8 cellular contexts compared by ENCODE assay signal in genomic region chr3:25782938-25783660, GRCh38. TPM values are rescaled to one million over a fixed set of nuclear protein-coding genes. Genes with fewer than 3 reads are reported as not detected.
DNase-seq lines count a peak whose midpoint lies in the region; TF ChIP-seq lines count a peak whose summit lies in the region.

A gene with protein sequence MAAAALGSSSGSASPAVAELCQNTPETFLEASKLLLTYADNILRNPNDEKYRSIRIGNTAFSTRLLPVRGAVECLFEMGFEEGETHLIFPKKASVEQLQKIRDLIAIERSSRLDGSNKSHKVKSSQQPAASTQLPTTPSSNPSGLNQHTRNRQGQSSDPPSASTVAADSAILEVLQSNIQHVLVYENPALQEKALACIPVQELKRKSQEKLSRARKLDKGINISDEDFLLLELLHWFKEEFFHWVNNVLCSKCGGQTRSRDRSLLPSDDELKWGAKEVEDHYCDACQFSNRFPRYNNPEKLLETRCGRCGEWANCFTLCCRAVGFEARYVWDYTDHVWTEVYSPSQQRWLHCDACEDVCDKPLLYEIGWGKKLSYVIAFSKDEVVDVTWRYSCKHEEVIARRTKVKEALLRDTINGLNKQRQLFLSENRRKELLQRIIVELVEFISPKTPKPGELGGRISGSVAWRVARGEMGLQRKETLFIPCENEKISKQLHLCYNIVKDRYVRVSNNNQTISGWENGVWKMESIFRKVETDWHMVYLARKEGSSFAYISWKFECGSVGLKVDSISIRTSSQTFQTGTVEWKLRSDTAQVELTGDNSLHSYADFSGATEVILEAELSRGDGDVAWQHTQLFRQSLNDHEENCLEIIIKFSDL (minus strand): TSS chr3:25783443. CDS start chr3:25783390, 53 bp downstream.

- H3K9me3 ChIP-seq in testis: no peaks in the 10 kb centered on the region

- no peaks in the 10 kb centered on the region for H3K36me3 ChIP-seq in testis (ENCODE audit: low read depth, missing control alignments)

- H3K4me3 Mint-ChIP-seq in activated naive CD4-positive, alpha-beta T cell treated with anti-CD3 and anti-CD28 coated beads, Interleukin-2, amount 50 U/mL, for 24 hours: peak within 1 kb of the TSS; percentile 92
- peak within 1 kb of the TSS; percentile 84 for H3K4me3 Mint-ChIP-seq in osteocyte (ENCODE audit: unreplicated experiment)

- no peaks in the 10 kb centered on the region for H3K9me3 Mint-ChIP-seq in activated naive CD4-positive, alpha-beta T cell treated with anti-CD3 and anti-CD28 coated beads, Interleukin-2, amount 50 U/mL, for 24 hours
- H3K9me3 Mint-ChIP-seq in osteocyte (ENCODE audit: unreplicated experiment): no peaks in the 10 kb centered on the region

- no peaks in the 10 kb centered on the region for H3K27me3 Mint-ChIP-seq in activated naive CD4-positive, alpha-beta T cell treated with anti-CD3 and anti-CD28 coated beads, Interleukin-2, amount 50 U/mL, for 24 hours
- no peaks in the 10 kb centered on the region for H3K27me3 Mint-ChIP-seq in osteocyte (ENCODE audit: unreplicated experiment)

- 0 to 1% methylated on average over 7 to 14 of the region's 72 CpGs for WGBS in testis, 2 donors

- H3K27ac Mint-ChIP-seq in activated naive CD4-positive, alpha-beta T cell treated with anti-CD3 and anti-CD28 coated beads, Interleukin-2, amount 50 U/mL, for 24 hours: peak within 1 kb of the TSS; percentile 79
- peak within 1 kb of the TSS; percentile 63 for H3K27ac Mint-ChIP-seq in osteocyte (ENCODE audit: unreplicated experiment)

- H3K4me3 ChIP-seq in LNCaP clone FGC (ENCODE audit: low read depth, low read length) (peak within 1 kb of the TSS; percentile 64), testis (peak within 1 kb of the TSS; percentile 75 to 85)

- TF ChIP-seq POLR2A in testis (IDR thresholded peaks at IDR 0.05): peak; percentile 52

- H3K4me1 ChIP-seq in testis: peaks cover 7% of the 10 kb centered on the region

- no peaks in the 10 kb centered on the region for H3K27me3 ChIP-seq in testis

- intact Hi-C loops in testis (cut with DNase I; ENCODE audit: low total_unique reads): no loop called here

- peaks cover 3% of the 10 kb centered on the region for H3K36me3 Mint-ChIP-seq in activated naive CD4-positive, alpha-beta T cell treated with anti-CD3 and anti-CD28 coated beads, Interleukin-2, amount 50 U/mL, for 24 hours
- peaks cover 8% of the 10 kb centered on the region for H3K36me3 Mint-ChIP-seq in osteocyte (ENCODE audit: unreplicated experiment)

- DNase-seq in GF-D8 (lab: John Stamatoyannopoulos, UW) (peak; percentile 76), H4 (ENCODE audit: low spot score) (peak; percentile 38), LNCaP clone FGC (ENCODE audit: low read depth) (peak; percentile 44), SKM-1 (lab: John Stamatoyannopoulos, UW; ENCODE audit: unreplicated experiment) (peak; percentile 81), glomerular visceral epithelial cell (ENCODE audit: extremely low spot score) (peak; percentile 83), osteocyte (ENCODE audit: extremely low spot score, unreplicated experiment) (peak; percentile 94), testis (peak; percentile 89)

- H3K4me1 Mint-ChIP-seq in activated naive CD4-positive, alpha-beta T cell treated with anti-CD3 and anti-CD28 coated beads, Interleukin-2, amount 50 U/mL, for 24 hours: peaks cover 47% of the 10 kb centered on the region
- peaks cover 37% of the 10 kb centered on the region for H3K4me1 Mint-ChIP-seq in osteocyte (ENCODE audit: unreplicated experiment)

- 0 out of 2 replicates have a peak, but pooled peaks have one; percentile 14 for TF ChIP-seq CTCF in LNCaP clone FGC (IDR thresholded peaks at IDR 0.05; ENCODE audit: control insufficient read depth, extremely low read depth, insufficient read depth)
- peak; percentile 28 for TF ChIP-seq CTCF in osteocyte (IDR thresholded peaks at IDR 0.05)
- peak in 2 of 3 experiments; percentile 20 to 29 for TF ChIP-seq CTCF in testis (IDR thresholded peaks at IDR 0.05)

- H3K27ac ChIP-seq in testis: peak within 1 kb of the TSS; percentile 79 to 80

RNA-seq across cellular contexts. Expression of the gene that starts here (rescaled TPM):
- total RNA-seq in H4 (2014; rRNA removed; shearing (Covaris generic)): 11.6 and 13.4 TPM in 2 replicates
- total RNA-seq in osteocyte: 28.9 and 29.6 TPM in 2 replicates
- 100 to 1,000 TPM in 1 of 2 donors, 10 to 100 TPM in 1; 58.2 to 107 TPM for total RNA-seq in testis
- polyA plus RNA-seq in testis (ENCODE audit: insufficient read depth, low read depth, low replicate concordance): 108 TPM

Comparison
In these comparisons a context has a peak if more than half of its experiments do, and no peak if none do; other contexts are left out.
1. Peak in every context shown above with its lines: DNase-seq, H3K4me3 ChIP-seq and H3K27ac ChIP-seq.
2. DNase-seq: peak in every context shown above with its lines; median percentile 94 in osteocyte; 89 in testis; 83 in glomerular visceral epithelial cell; 81 in SKM-1; 76 in GF-D8; 44 in LNCaP clone FGC; 38 in H4.